11 cellular contexts compared by ENCODE assay signal in the genomic region with DNA sequence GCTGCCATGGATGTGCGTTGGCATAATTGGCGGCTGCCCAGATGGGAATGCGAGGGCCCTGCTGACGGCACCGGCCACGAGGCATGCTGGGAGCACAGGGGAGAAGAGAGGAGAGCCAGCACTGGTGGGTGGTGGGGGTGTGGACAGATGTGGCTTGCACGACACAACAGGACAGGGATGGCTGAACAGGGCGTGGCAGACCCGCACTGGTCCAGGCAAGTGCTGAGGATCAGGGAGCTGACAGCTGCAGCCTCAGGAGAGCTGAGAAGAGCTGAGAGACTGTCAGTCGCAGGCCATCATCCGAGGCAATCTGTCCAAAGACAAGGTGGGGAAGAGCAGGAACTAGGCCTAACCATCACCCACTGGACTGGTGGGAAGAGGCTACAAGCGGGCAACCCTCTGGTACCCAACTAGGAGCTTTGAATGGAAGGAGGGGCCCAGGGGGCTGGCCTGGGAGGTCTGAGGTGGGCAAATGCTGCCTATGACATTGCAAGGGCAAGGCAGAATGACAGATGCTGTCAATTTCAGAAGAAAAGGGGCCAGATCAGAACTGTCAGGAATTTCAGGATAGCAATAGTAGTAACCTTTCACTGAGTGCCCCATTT. TPM values are rescaled to one million over a fixed set of nuclear protein-coding genes. Genes with fewer than 3 reads are reported as not detected.
A peak's percentile ranks its signal among the peaks of the same experiment; 100 is the strongest.
DNase-seq lines count a peak whose midpoint lies in the region; ATAC-seq and TF ChIP-seq lines count a peak whose summit lies in the region.
"Had no signal": no experiment of that assay in that cellular context is flagged by ENCODE, and none has a peak within 500 bp of the region (broad histone marks: within the 10 kb centered on the region; RNA-seq: fewer than 3 reads in every experiment).

No MANE protein-coding gene starts in this region.

- intact Hi-C loops in dorsolateral prefrontal cortex (cut with DNase I) = loop anchor here (5.0 to 10.0 kb wide), 2 partner anchors 120 to 173 kb away; partner anchors contain the start of gene TANGO2 (in 1 of the 2)

- H3K27ac Mint-ChIP-seq in neural crest cell (ENCODE audit: unreplicated experiment) = peak overlapping the region; percentile 62

- peaks cover 29% of the 10 kb centered on the region for H3K4me1 Mint-ChIP-seq in neural crest cell

- H3K36me3 Mint-ChIP-seq in neural crest cell (ENCODE audit: low read depth) = peaks cover 4% of the 10 kb centered on the region

- DNase-seq in DND-41 (no peak), NCI-H1694 (lab: John Stamatoyannopoulos, UW) (peak; percentile 37), dorsolateral prefrontal cortex (peak in 9 of 10 donors; percentile 50 to 89 (median 71)), neural crest cell (ENCODE audit: low read depth, low spot score) (no peak), NCI-H1105 treated with DMSO at 0.1 percent for 48 hours (lab: John Stamatoyannopoulos, UW) (no peak)
- no peak for DNase-seq in stimulated activated CD8-positive, alpha-beta memory T cell treated with anti-CD3 and anti-CD28 coated beads, Interleukin-4, amount 100 ng/mL, for 48 hours
- DNase-seq: activated CD4-positive, CD25-positive, alpha-beta regulatory T cell; heart right ventricle had no signal

- H3K36me3 ChIP-seq in DND-41 (ENCODE audit: insufficient read depth, low read length) = peaks cover 69% of the 10 kb centered on the region

- ATAC-seq in DND-41 (ENCODE audit: insufficient read depth, low read depth) = no peak
- no peak for ATAC-seq in HG03342 (IDR thresholded peaks at IDR 0.05; ENCODE audit: unreplicated experiment)
- ATAC-seq in HG03025 (IDR thresholded peaks at IDR 0.05; ENCODE audit: low FRiP score, unreplicated experiment) = no peak
- ATAC-seq: heart right ventricle had no signal

- H3K9me3 Mint-ChIP-seq in neural crest cell = no peaks in the 10 kb centered on the region

- H3K27ac ChIP-seq in DND-41 (ENCODE audit: low read length) (peak overlapping the region; percentile 98), dorsolateral prefrontal cortex (peak overlapping the region in 15 of 59 donors; percentile 10 to 88 (median 36))
- H3K27ac ChIP-seq: cardiac muscle cell, heart right ventricle had no signal

- no peaks in the 10 kb centered on the region for H3K27me3 Mint-ChIP-seq in neural crest cell (ENCODE audit: low read depth)

- no peak overlapping the region for H2AFZ ChIP-seq in DND-41 (ENCODE audit: low read depth, low read length)

- H3K4me3 Mint-ChIP-seq in neural crest cell = peak overlapping the region; percentile 99

- H3K4me3 ChIP-seq in DND-41 (ENCODE audit: low read depth in 1 of 2, low read length in 2 of 2) = peak overlapping the region in 1 of 2 experiments; percentile 91; a peak in 2 of 4 replicates
- peak overlapping the region in 35 of 59 donors; percentile 15 to 100 (median 96) for H3K4me3 ChIP-seq in dorsolateral prefrontal cortex

- no peaks in the 10 kb centered on the region for H3K9me3 ChIP-seq in DND-41 (ENCODE audit: insufficient read depth, low read length, severe bottlenecking)

- H3K79me2 ChIP-seq in DND-41 (ENCODE audit: insufficient read depth, low read length) = peaks cover 94% of the 10 kb centered on the region

- peaks cover 54% of the 10 kb centered on the region for H3K4me1 ChIP-seq in DND-41 (ENCODE audit: insufficient read depth, low read length)

- no peaks in the 10 kb centered on the region for H3K27me3 ChIP-seq in DND-41 (ENCODE audit: insufficient read depth, low read length, poor library complexity)
- H3K27me3 ChIP-seq in dorsolateral prefrontal cortex = no peaks in the 10 kb centered on the region
- H3K27me3 ChIP-seq: cardiac muscle cell, heart right ventricle had no signal

- H3K9ac ChIP-seq in DND-41 (ENCODE audit: low read depth, low read length) = peak overlapping the region; percentile 99; the same call in 1 of the 2 replicates

- H4K20me1 ChIP-seq in DND-41 (ENCODE audit: insufficient read depth, low read length) = peaks cover 62% of the 10 kb centered on the region

- no peak for TF ChIP-seq CTCF in DND-41 (IDR thresholded peaks at IDR 0.05; ENCODE audit: borderline replicate concordance, extremely low read depth, low read length, poor library complexity, severe bottlenecking)
- no peak for TF ChIP-seq CTCF in dorsolateral prefrontal cortex (IDR thresholded peaks at IDR 0.05 in 54 of 56, conservative IDR thresholded peaks at IDR 0.05 in 2 of 56; ENCODE audit: low read depth in 1 of 56, partially characterized antibody in 56 of 56)
- TF ChIP-seq CTCF in neural crest cell (conservative IDR thresholded peaks at IDR 0.05) = no peak

- peak overlapping the region; percentile 97 for H3K4me2 ChIP-seq in DND-41 (ENCODE audit: insufficient read depth, low read length)

RNA-seq across cellular contexts. Expression of gene GNB1L, which starts 2.4 kb away (rescaled TPM):
- total RNA-seq in dorsolateral prefrontal cortex (10 to 100 TPM in 25 of 120 experiments, 1 to 10 TPM in 95; 4.8 to 17.5 (median 8.3) TPM), neural crest cell (12.1 and 13.8 TPM in 2 replicates)

RNA-seq across cellular contexts. Expression of gene RTL10, which starts 2.4 kb away (rescaled TPM):
- total RNA-seq in dorsolateral prefrontal cortex (10 to 100 TPM; 15.9 to 53.5 (median 30.1) TPM), neural crest cell (26.7 and 28.1 TPM in 2 replicates)

Comparison
In these comparisons a context has a peak if more than half of its experiments do, and no peak if none do; other contexts are left out.
1. DNase-seq: peak in NCI-H1694 (single experiment) and dorsolateral prefrontal cortex (9 of 10); none in DND-41 (single experiment), neural crest cell (single experiment), NCI-H1105 treated with DMSO at 0.1 percent for 48 hours (single experiment) and stimulated activated CD8-positive, alpha-beta memory T cell treated with anti-CD3 and anti-CD28 coated beads, Interleukin-4, amount 100 ng/mL, for 48 hours (single experiment).